ENCODE assay signal across 8 cellular contexts in the genomic region with DNA sequence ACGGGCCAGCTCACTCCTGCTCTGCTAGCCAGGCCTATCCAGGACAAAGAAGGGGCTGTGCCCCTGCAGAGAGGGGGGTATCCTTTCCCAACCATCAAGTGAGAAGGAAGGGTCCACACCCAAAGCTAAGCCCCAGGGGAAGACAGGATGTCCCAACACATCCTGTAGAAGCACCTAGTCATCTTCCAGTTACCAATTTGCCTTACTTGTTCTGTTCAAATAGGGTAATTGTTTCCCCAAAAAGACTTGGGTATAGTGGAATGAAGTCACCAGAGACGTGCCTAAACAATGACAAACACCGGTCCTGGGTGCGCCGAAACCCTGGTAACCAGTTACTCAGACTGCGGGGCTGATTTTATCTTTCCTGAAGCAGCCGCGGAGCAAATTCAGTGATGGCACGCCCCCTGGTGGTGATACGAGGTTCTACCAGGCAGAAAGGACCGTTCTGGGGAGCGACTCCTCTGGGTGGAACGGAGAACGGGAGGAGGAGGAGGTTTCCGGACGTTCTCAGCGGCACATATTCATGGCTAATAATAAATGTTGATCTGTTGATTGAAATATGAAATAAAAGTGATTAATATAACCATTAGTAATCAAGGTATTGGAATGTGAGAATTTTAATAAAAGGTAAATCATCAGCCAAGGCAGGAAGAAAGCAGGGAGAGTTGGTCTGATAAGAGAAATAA. TPM values are rescaled to one million over a fixed set of nuclear protein-coding genes. Genes with fewer than 3 reads are reported as not detected.
DNase-seq lines count a peak whose midpoint lies in the region; ATAC-seq and FAIRE-seq lines count a peak whose summit lies in the region.

No MANE protein-coding gene starts in this region.

- no peaks in the 10 kb centered on the region for H3K79me1 ChIP-seq in mesendoderm (ENCODE audit: low read length)

- H3K27ac ChIP-seq in mesendoderm (ENCODE audit: low read depth, low read length), result no peak overlapping the region

- H3K4me3 Mint-ChIP-seq in effector memory CD8-positive, alpha-beta T cell, result peak overlapping the region; percentile 33 to 60

- H3K36me3 ChIP-seq in mesendoderm (ENCODE audit: control insufficient read depth, insufficient read depth, low read length), result no peaks in the 10 kb centered on the region

- peak overlapping the region; percentile 53 for H3K56ac ChIP-seq in mesendoderm (ENCODE audit: low read length)

- peak; percentile 85 for ATAC-seq in GM21390 (IDR thresholded peaks at IDR 0.05; ENCODE audit: unreplicated experiment)
- peak; percentile 96 for ATAC-seq in effector memory CD8-positive, alpha-beta T cell (replicated peaks)

- no peak overlapping the region for H3K23ac ChIP-seq in mesendoderm (ENCODE audit: low read length)

- no peak overlapping the region for H4K8ac ChIP-seq in mesendoderm (ENCODE audit: low read depth, low read length)

- DNase-seq in COLO829 (ENCODE audit: low spot score) (peak; percentile 75), HTR-8/SVneo (ENCODE audit: insufficient read length, low spot score) (peak; percentile 86), NOMO-1 (lab: John Stamatoyannopoulos, UW; ENCODE audit: unreplicated experiment in 2 of 2) (peak; percentile 74 to 82), mesendoderm (peak; percentile 96)
- peak; percentile 85 to 87 for DNase-seq in activated CD8-positive, alpha-beta memory T cell treated with anti-CD3 and anti-CD28 coated beads for 4 hours (ENCODE audit: low read depth in 2 of 2)
- DNase-seq in effector memory CD8-positive, alpha-beta T cell, result peak; percentile 89 to 91 (median 90)
- DNase-seq in stimulated activated CD8-positive, alpha-beta memory T cell treated with anti-CD3 and anti-CD28 coated beads, Interleukin-15, amount 100 ng/mL, for 4 hours (ENCODE audit: low read depth in 2 of 2), result peak; percentile 70 to 88

- H2BK5ac ChIP-seq in mesendoderm (ENCODE audit: low read length), result no peak overlapping the region

- H3K79me2 ChIP-seq in mesendoderm (ENCODE audit: control insufficient read depth, insufficient read depth, low read length), result no peaks in the 10 kb centered on the region

- H3K9ac ChIP-seq in mesendoderm (ENCODE audit: low read length), result no peak overlapping the region

- no peak overlapping the region for H4K5ac ChIP-seq in mesendoderm (ENCODE audit: low read length)

- no peak overlapping the region for H3K18ac ChIP-seq in mesendoderm (ENCODE audit: low read length)

- no peaks in the 10 kb centered on the region for H3K27me3 ChIP-seq in mesendoderm (ENCODE audit: insufficient read depth, low read length, poor library complexity)

- H3K4me3 ChIP-seq in mesendoderm (ENCODE audit: low read length), result no peak overlapping the region

- H2AK5ac ChIP-seq in mesendoderm (ENCODE audit: low read length), result no peak overlapping the region

- no peaks in the 10 kb centered on the region for H3K4me1 ChIP-seq in mesendoderm (ENCODE audit: control insufficient read depth, low read depth, low read length)

- H3K4ac ChIP-seq in mesendoderm (ENCODE audit: low read depth, low read length), result no peak overlapping the region

- peak; percentile 40 for FAIRE-seq in HTR-8/SVneo (lab: Jason Lieb, UNC)

- no peak overlapping the region for H2BK120ac ChIP-seq in mesendoderm (ENCODE audit: low read depth, low read length)

- no peaks in the 10 kb centered on the region for H3K9me3 Mint-ChIP-seq in effector memory CD8-positive, alpha-beta T cell

- no peaks in the 10 kb centered on the region for H3K36me3 Mint-ChIP-seq in effector memory CD8-positive, alpha-beta T cell (ENCODE audit: insufficient read depth)

- H2BK15ac ChIP-seq in mesendoderm (replicated peaks; ENCODE audit: low read depth), result no peak overlapping the region

- peaks cover 15 to 17% of the 10 kb centered on the region in 2 donors for H3K4me1 Mint-ChIP-seq in effector memory CD8-positive, alpha-beta T cell (ENCODE audit: low read depth in 2 of 2)

- no CpG with 5 or more reads among the region's 17 CpGs for WGBS in mesendoderm (ENCODE audit: extremely low coverage, insufficient coverage, low lambda C conversion rate)

- peak overlapping the region; percentile 64 to 66 for H3K27ac Mint-ChIP-seq in effector memory CD8-positive, alpha-beta T cell

- H3K27me3 Mint-ChIP-seq in effector memory CD8-positive, alpha-beta T cell, result peaks cover 4 to 14% of the 10 kb centered on the region in 2 donors

- H3K4me2 ChIP-seq in mesendoderm (ENCODE audit: low read length), result peak overlapping the region; percentile 14

RNA-seq across cellular contexts. Expression of gene PPP1R21, which starts 19.9 kb away (rescaled TPM):
- polyA plus RNA-seq in mesendoderm (2013, experiment 1 of 2), result 17.2 TPM
- polyA plus RNA-seq in mesendoderm (2013, experiment 2 of 2), result 18.9 TPM
